Comparison of ENCODE assay signal across 16 cellular contexts in the genomic region with DNA sequence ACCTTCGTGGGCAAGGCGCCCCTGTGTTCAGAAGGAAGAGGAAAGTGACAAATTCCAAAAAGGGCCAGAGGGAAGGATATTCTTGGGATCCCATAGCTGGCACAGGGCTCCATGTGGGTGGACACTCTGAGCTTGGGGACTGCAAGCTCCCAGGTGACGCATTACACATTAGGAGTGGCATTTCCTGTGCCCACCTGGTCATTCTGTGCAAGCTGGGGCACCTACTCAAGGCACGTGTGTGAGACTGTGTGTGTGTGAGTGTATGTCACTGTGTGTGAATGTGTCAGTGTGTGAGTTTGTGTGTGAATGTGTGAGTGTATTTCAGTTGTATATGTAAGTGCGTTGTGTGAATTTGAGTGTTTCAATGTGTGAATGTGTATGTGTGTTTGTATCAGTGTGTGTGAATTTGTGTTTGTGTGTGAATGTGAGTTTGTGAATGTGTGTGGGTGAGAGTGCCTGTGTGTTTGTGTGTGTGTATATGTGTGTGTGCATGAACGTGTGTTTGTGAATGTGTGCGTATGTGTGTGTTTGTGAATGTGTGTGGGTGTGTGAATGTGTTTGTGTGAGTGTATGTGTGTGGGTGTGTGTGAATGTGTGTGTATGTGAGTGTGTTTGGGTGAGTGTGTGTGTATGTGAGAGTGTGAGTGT. TPM values are rescaled to one million over a fixed set of nuclear protein-coding genes. Genes with fewer than 3 reads are reported as not detected.
"Had no signal": no experiment of that assay in that cellular context is flagged by ENCODE, and none has a peak within 500 bp of the region (broad histone marks: within the 10 kb centered on the region; RNA-seq: fewer than 3 reads in every experiment).

No MANE protein-coding gene starts in this region.

- ATAC-seq: activated CD8-positive, alpha-beta memory T cell treated with anti-CD3 and anti-CD28 coated beads, Interleukin-2, amount 10 ng/mL, durations not matched to agents 7 days and 5 days; body of pancreas; gastroesophageal sphincter; naive thymus-derived CD8-positive, alpha-beta T cell; right cardiac atrium; stimulated activated memory B cell treated with anti-CD40 and anti-IgM and Interleukin-4, amounts not matched to agents 10 μg/mL and 1 μg/mL and 100 μg/mL, for 72 hours had no signal

- H3K4me1 ChIP-seq: body of pancreas, tibial artery had no signal

- H3K27ac ChIP-seq: epithelial cell of prostate, gastroesophageal sphincter, tibial artery had no signal

- H3K27me3 ChIP-seq: body of pancreas had no signal

- H3K36me3 ChIP-seq: gastroesophageal sphincter, tibial artery had no signal

- H3K9me3 ChIP-seq: body of pancreas, gastroesophageal sphincter, tibial artery had no signal

- H3K4me3 ChIP-seq: body of pancreas, gastroesophageal sphincter, smooth muscle cell, tibial artery had no signal

- H3K4me2 ChIP-seq: smooth muscle cell had no signal

- DNase-seq: activated CD4-positive, alpha-beta T cell treated with anti-CD3 and anti-CD28 coated beads, Interleukin-2, amount 50 U/mL, for 4 hours; activated CD8-positive, alpha-beta memory T cell treated with anti-CD3 and anti-CD28 coated beads, Interleukin-2, amount 10 ng/mL, durations not matched to agents 7 days and 5 days; activated effector memory CD4-positive, alpha-beta T cell treated with Interleukin-2 at 50 U/mL for 16 hours; activated T-cell treated with anti-CD3 and anti-CD28 coated beads, Interleukin-2, amount 50 U/mL, for 24 hours; body of pancreas; effector memory CD8-positive, alpha-beta T cell; hippocampal formation; kidney glomerular epithelial cell; nucleus accumbens; right cardiac atrium; tibial artery had no signal

RNA-seq across cellular contexts. Expression of gene CD300A, which starts 1.6 kb away (rescaled TPM):
- total RNA-seq: smooth muscle cell had no signal
- polyA plus RNA-seq: smooth muscle cell had no signal

RNA-seq across cellular contexts. Expression of gene GPRC5C, which starts 33.0 kb away (rescaled TPM):
- total RNA-seq: activated CD8-positive, alpha-beta memory T cell treated with anti-CD3 and anti-CD28 coated beads, Interleukin-2, amount 10 ng/mL, durations not matched to agents 7 days and 5 days; naive thymus-derived CD8-positive, alpha-beta T cell had no signal
